Comparison of ENCODE assay signal across 13 cellular contexts in genomic region chr18:55488473-55488872, GRCh38.
DNase-seq lines count a peak whose midpoint lies in the region; ATAC-seq, FAIRE-seq and TF ChIP-seq lines count a peak whose summit lies in the region.
"Had no signal": no experiment of that assay in that cellular context is flagged by ENCODE, and none has a peak within 500 bp of the region (broad histone marks: within the 10 kb centered on the region; RNA-seq: fewer than 3 reads in every experiment).

No MANE protein-coding gene starts in this region.

- CTCF ChIA-PET in H1 (lab: Charles Lee; ENCODE audit: partially characterized antibody) = interaction anchor here (1.8 kb wide), 1 partner anchor 291 kb away, joined by 4 read pairs; no protein-coding TSS in a partner anchor
- CTCF ChIA-PET in activated CD4-positive, alpha-beta memory T cell treated with anti-CD3 and anti-CD28 coated beads for 36 hours (lab: Charles Lee) = no interaction called here

- no peak overlapping the region for H3K56ac ChIP-seq in H1 (replicated peaks; ENCODE audit: insufficient read length, low read depth, low read length)

- H3K4me3 Mint-ChIP-seq in HFFc6 = peak overlapping the region; percentile 38; the same call in 1 of the 2 replicates
- H3K4me3 Mint-ChIP-seq in activated CD4-positive, alpha-beta memory T cell treated with anti-CD3 and anti-CD28 coated beads for 36 hours = no peak overlapping the region
- H3K4me3 Mint-ChIP-seq: central memory CD8-positive, alpha-beta T cell; type B pancreatic cell had no signal

- no peak overlapping the region for H2BK15ac ChIP-seq in H1 (ENCODE audit: low read length)

- H3K36me3 ChIP-seq in BLaER1 = peaks cover 30% of the 10 kb centered on the region
- H3K36me3 ChIP-seq in H1 (ENCODE audit: control insufficient read depth in 2 of 4, insufficient read depth in 4 of 4, low read length in 3 of 4) = no peaks in the 10 kb centered on the region
- H3K36me3 ChIP-seq: left lung had no signal

- no peak overlapping the region for H2AFZ ChIP-seq in H1 (ENCODE audit: low read length)

- H3K9me3 Mint-ChIP-seq in HFFc6 = no peaks in the 10 kb centered on the region
- no peaks in the 10 kb centered on the region for H3K9me3 Mint-ChIP-seq in activated CD4-positive, alpha-beta memory T cell treated with anti-CD3 and anti-CD28 coated beads for 36 hours
- H3K9me3 Mint-ChIP-seq: central memory CD8-positive, alpha-beta T cell; natural killer cell had no signal

- no peak for DNase-seq in HFFc6
- DNase-seq in NCI-H748 (lab: John Stamatoyannopoulos, UW; ENCODE audit: unreplicated experiment) = peak; percentile 96
- DNase-seq in H1 (ENCODE audit: low read depth in 1 of 2, low spot score in 2 of 2) = peak in 1 of 2 experiments; percentile 53
- no peak for DNase-seq in LoVo (ENCODE audit: low spot score)
- DNase-seq in activated CD4-positive, alpha-beta memory T cell treated with anti-CD3 and anti-CD28 coated beads for 36 hours = no peak
- DNase-seq: left lung, natural killer cell, NCI-H1436 had no signal

- no peak overlapping the region for H3K18ac ChIP-seq in H1 (ENCODE audit: extremely low read depth, low read length)

- H2BK12ac ChIP-seq in H1 (ENCODE audit: low read depth, low read length) = no peak overlapping the region; the same call in 1 of the 2 replicates

- H3K4me1 Mint-ChIP-seq in HFFc6 (ENCODE audit: low read depth) = peaks cover 76% of the 10 kb centered on the region
- peaks cover 13% of the 10 kb centered on the region for H3K4me1 Mint-ChIP-seq in activated CD4-positive, alpha-beta memory T cell treated with anti-CD3 and anti-CD28 coated beads for 36 hours (ENCODE audit: low read depth)

- FAIRE-seq in H1 (lab: Jason Lieb, UNC) = peak; percentile 98

- no peak overlapping the region for H2AK5ac ChIP-seq in H1 (ENCODE audit: low read depth, low read length)

- H3K27ac ChIP-seq in BLaER1 = peak overlapping the region; percentile 62; the same call in 1 of the 2 replicates
- H3K27ac ChIP-seq in H1 (ENCODE audit: low read depth, low read length) = 0 out of 2 replicates have a peak overlapping the region, but pooled peaks have one; percentile 29
- H3K27ac ChIP-seq: left lung had no signal

- peak in 1 of 2 experiments; percentile 44; a peak in 1 of 3 replicates for TF ChIP-seq EP300 in H1 (IDR thresholded peaks at IDR 0.05; ENCODE audit: borderline replicate concordance in 1 of 2, low read depth in 2 of 2, low read length in 2 of 2)

- no peaks in the 10 kb centered on the region for H3K27me3 ChIP-seq in BLaER1
- no peaks in the 10 kb centered on the region for H3K27me3 ChIP-seq in H1 (replicated peaks in 1 of 4; ENCODE audit: control insufficient read depth in 3 of 4, extremely low read depth in 1 of 4, insufficient read depth in 3 of 4, low read length in 3 of 4)
- H3K27me3 ChIP-seq: left lung had no signal

- H3K9me3 ChIP-seq in BLaER1 (no peaks in the 10 kb centered on the region), H1 (ENCODE audit: insufficient read depth in 2 of 2, low read depth in 1 of 2, low read length in 1 of 2) (no peaks in the 10 kb centered on the region)
- H3K9me3 ChIP-seq: left lung had no signal

- H3K27me3 Mint-ChIP-seq in HFFc6 (ENCODE audit: insufficient read depth) = no peaks in the 10 kb centered on the region
- H3K27me3 Mint-ChIP-seq in activated CD4-positive, alpha-beta memory T cell treated with anti-CD3 and anti-CD28 coated beads for 36 hours = peaks cover 31% of the 10 kb centered on the region
- H3K27me3 Mint-ChIP-seq: central memory CD8-positive, alpha-beta T cell; type B pancreatic cell had no signal

- intact Hi-C loops in activated CD4-positive, alpha-beta memory T cell treated with anti-CD3 and anti-CD28 coated beads for 36 hours (cut with micrococcal nuclease) = no loop called here

- H4K8ac ChIP-seq in H1 (ENCODE audit: extremely low read depth, insufficient read depth, low read length) = no peak overlapping the region

- peaks cover 91% of the 10 kb centered on the region for H4K20me1 ChIP-seq in BLaER1
- peaks cover 10 to 11% of the 10 kb centered on the region in 2 experiments for H4K20me1 ChIP-seq in H1 (replicated peaks in 1 of 2; ENCODE audit: control insufficient read depth in 1 of 2, insufficient read depth in 2 of 2, low read length in 2 of 2)

- H4K91ac ChIP-seq in H1 (replicated peaks; ENCODE audit: insufficient read length, low read length) = no peak overlapping the region

- H2BK5ac ChIP-seq in H1 (ENCODE audit: low read depth, low read length) = no peak overlapping the region

- no peak overlapping the region for H3K23ac ChIP-seq in H1 (ENCODE audit: insufficient read length)

- ATAC-seq in GM21447 (IDR thresholded peaks at IDR 0.05; ENCODE audit: unreplicated experiment) (no peak), GM21786 (IDR thresholded peaks at IDR 0.05; ENCODE audit: unreplicated experiment) (no peak)
- ATAC-seq: left lung had no signal

- H3K4me3 ChIP-seq in BLaER1 (no peak overlapping the region), H1 (ENCODE audit: extremely low read depth in 1 of 4, insufficient read depth in 2 of 4, low read depth in 3 of 4, low read length in 4 of 4) (peak overlapping the region in 1 of 4 experiments; percentile 31; a peak in 2 of 8 replicates)
- H3K4me3 ChIP-seq: left lung had no signal

- POLR2A ChIA-PET in H1 (lab: Charles Lee; ENCODE audit: partially characterized antibody) = interaction anchor here (0.7 to 1.8 kb wide), 5 partner anchors 10 to 99 kb away, joined by 3 to 9 read pairs (median 4); no protein-coding TSS in a partner anchor
- POLR2A ChIA-PET in activated CD4-positive, alpha-beta memory T cell treated with anti-CD3 and anti-CD28 coated beads for 36 hours (lab: Charles Lee) = no interaction called here

- no peak overlapping the region for H2BK120ac ChIP-seq in H1 (replicated peaks; ENCODE audit: low read depth, low read length)

- H3K79me2 ChIP-seq in H1 (ENCODE audit: control insufficient read depth in 1 of 2, insufficient read depth in 2 of 2, low read length in 2 of 2) = peaks cover 0 to 83% of the 10 kb centered on the region in 2 experiments; a peak in 2 of 4 replicates

- no peak overlapping the region for H3K14ac ChIP-seq in H1 (ENCODE audit: insufficient read length)

- TF ChIP-seq RAD21 in H1 (IDR thresholded peaks at IDR 0.05 in 1 of 2, conservative IDR thresholded peaks at IDR 0.05 in 1 of 2; ENCODE audit: low read depth in 2 of 2, low read length in 2 of 2) = 0 out of 4 replicates have a peak, but pooled peaks of 1 of the 2 experiments have one; percentile 8

- no peaks in the 10 kb centered on the region for H3K79me1 ChIP-seq in H1 (ENCODE audit: low read depth, low read length)

- H3K23me2 ChIP-seq in H1 (ENCODE audit: low read depth, low read length) = no peaks in the 10 kb centered on the region

- WGBS in H1 (ENCODE audit: extremely low coverage in 1 of 2, insufficient coverage in 1 of 2, insufficient read length in 1 of 2, insufficient replicate concordance in 2 of 2, low coverage in 1 of 2, low lambda C conversion rate in 2 of 2, missing lambda C conversion rate in 1 of 2), 2 experiments = 0% methylated on average over 2 of the region's 2 CpGs; no CpG with 5 or more reads in 1 of the 2 experiments

- peak overlapping the region; percentile 81 for H3K27ac Mint-ChIP-seq in HFFc6
- no peak overlapping the region for H3K27ac Mint-ChIP-seq in activated CD4-positive, alpha-beta memory T cell treated with anti-CD3 and anti-CD28 coated beads for 36 hours
- H3K27ac Mint-ChIP-seq: type B pancreatic cell had no signal

- no peak overlapping the region for H2BK20ac ChIP-seq in H1 (ENCODE audit: low read length)

- H3K4ac ChIP-seq in H1 (replicated peaks; ENCODE audit: insufficient read length, low read depth, low read length) = no peak overlapping the region

- H3K4me1 ChIP-seq in BLaER1 (peaks cover 69% of the 10 kb centered on the region), H1 (replicated peaks in 1 of 4; ENCODE audit: control insufficient read depth in 3 of 4, insufficient read depth in 4 of 4, low read length in 3 of 4) (peaks cover 6 to 23% (median 14%) of the 10 kb centered on the region in 4 experiments; a peak in 5 of 7 replicates)

- H4K5ac ChIP-seq in H1 (ENCODE audit: insufficient read length, low read depth, low read length) = no peak overlapping the region

- H3K36me3 Mint-ChIP-seq in HFFc6 (ENCODE audit: low read depth) = peaks cover 5% of the 10 kb centered on the region; the same call in 1 of the 2 replicates
- no peaks in the 10 kb centered on the region for H3K36me3 Mint-ChIP-seq in activated CD4-positive, alpha-beta memory T cell treated with anti-CD3 and anti-CD28 coated beads for 36 hours
- H3K36me3 Mint-ChIP-seq: natural killer cell had no signal

- no peak overlapping the region; the same call in 1 of the 2 replicates for H3K9ac ChIP-seq in BLaER1
- H3K9ac ChIP-seq in H1 (replicated peaks in 1 of 4; ENCODE audit: extremely low read depth in 1 of 4, low read depth in 3 of 4, low read length in 3 of 4) = no peak overlapping the region

- TF ChIP-seq POLR2A in H1 (IDR thresholded peaks at IDR 0.05; ENCODE audit: control extremely low read depth in 1 of 2, low read depth in 2 of 2, low read length in 2 of 2) = no peak

- no peak for TF ChIP-seq CTCF in HFFc6 (IDR thresholded peaks at IDR 0.05)
- TF ChIP-seq CTCF in H1 (IDR thresholded peaks at IDR 0.05; ENCODE audit: control extremely low read depth in 1 of 3, insufficient read depth in 1 of 3, low read depth in 1 of 3, low read length in 3 of 3) = no peak

- peak overlapping the region; percentile 63 for H3K4me2 ChIP-seq in BLaER1
- H3K4me2 ChIP-seq in H1 (ENCODE audit: insufficient read depth in 1 of 2, low read depth in 2 of 2, low read length in 2 of 2) = peak overlapping the region; percentile 56 to 59

TF ChIP-seq in H1, 55 proteins besides CTCF, POLR2A, EP300 and RAD21 (continues in another document):
- TF ChIP-seq CREB1 (IDR thresholded peaks at IDR 0.05) (no peak), ZNF274 (IDR thresholded peaks at IDR 0.05; ENCODE audit: borderline replicate concordance, extremely low read depth, low read length) (no peak), KDM5A (IDR thresholded peaks at IDR 0.05; ENCODE audit: low read length) (no peak), TEAD4 (IDR thresholded peaks at IDR 0.05; ENCODE audit: low read depth, low read length) (peak; percentile 47; the same call in 1 of the 2 replicates), E2F6 (IDR thresholded peaks at IDR 0.05) (no peak), CEBPB (IDR thresholded peaks at IDR 0.05; ENCODE audit: low read depth, low read length) (no peak), TBP (IDR thresholded peaks at IDR 0.05; ENCODE audit: low read depth, low read length) (no peak), CBX8 (IDR thresholded peaks at IDR 0.05; ENCODE audit: borderline replicate concordance, low read depth, low read length) (no peak), RNF2 (IDR thresholded peaks at IDR 0.05; ENCODE audit: borderline replicate concordance, low read depth, low read length, missing control alignments, poor library complexity, severe bottlenecking) (no peak), CBX5 (IDR thresholded peaks at IDR 0.05; ENCODE audit: low read depth, low read length) (no peak)
